Comparison of ENCODE assay signal across 8 cellular contexts in genomic region chr4:116180056-116180690, GRCh38.
DNase-seq lines count a peak whose midpoint lies in the region; ATAC-seq, FAIRE-seq and TF ChIP-seq lines count a peak whose summit lies in the region.

No MANE protein-coding gene starts in this region.

- H3K4me1 ChIP-seq in K562 (replicated peaks in 1 of 2; ENCODE audit: control insufficient read depth in 2 of 2, insufficient read depth in 2 of 2, low read length in 2 of 2) (no peaks in the 10 kb centered on the region), neuronal stem cell (ENCODE audit: control insufficient read depth in 2 of 2, insufficient read depth in 1 of 2, low read depth in 1 of 2, low read length in 2 of 2) (no peaks in the 10 kb centered on the region)
- H3K4me1 ChIP-seq in CD8-positive, alpha-beta T cell (ENCODE audit: insufficient read depth, low read length), result no peaks in the 10 kb centered on the region

- H4K20me1 ChIP-seq in K562 (replicated peaks; ENCODE audit: control insufficient read depth, insufficient read depth, low read length), result no peaks in the 10 kb centered on the region

- no TSS peak for BruUV-seq in K562 (replicated peaks; lab: Mats Ljungman, UMichigan)

- H3K27ac ChIP-seq in K562 (ENCODE audit: extremely low read depth, low read depth, low read length) (no peak overlapping the region), neuronal stem cell (replicated peaks; ENCODE audit: low read length) (no peak overlapping the region)
- H3K27ac ChIP-seq in CD8-positive, alpha-beta T cell (ENCODE audit: low read depth, low read length), result no peak overlapping the region

- no peak overlapping the region for H2BK15ac ChIP-seq in neuronal stem cell (ENCODE audit: low read length)

- no peaks in the 10 kb centered on the region; the same call in 1 of the 2 replicates for H3K9me3 ChIP-seq in K562 (replicated peaks; ENCODE audit: control insufficient read depth, insufficient read depth, low read depth, low read length)
- H3K9me3 ChIP-seq in neuronal stem cell (replicated peaks in 1 of 2; ENCODE audit: control insufficient read depth in 2 of 2, insufficient read depth in 1 of 2, low read depth in 1 of 2, low read length in 2 of 2), result no peaks in the 10 kb centered on the region
- no peaks in the 10 kb centered on the region for H3K9me3 ChIP-seq in CD8-positive, alpha-beta T cell (ENCODE audit: low read length)

- H3K79me1 ChIP-seq in neuronal stem cell (ENCODE audit: low read depth, low read length), result no peaks in the 10 kb centered on the region

- no peak for FAIRE-seq in K562 (lab: Jason Lieb, UNC)

- H3K79me2 ChIP-seq in K562 (ENCODE audit: control insufficient read depth, insufficient read depth, low read length), result no peaks in the 10 kb centered on the region

- H3K9me1 ChIP-seq in K562 (ENCODE audit: control insufficient read depth, insufficient read depth, low read length), result no peaks in the 10 kb centered on the region

- H2AK5ac ChIP-seq in neuronal stem cell (ENCODE audit: low read depth, low read length), result no peak overlapping the region

- no peak overlapping the region for H2BK12ac ChIP-seq in neuronal stem cell (ENCODE audit: low read length)

- H3K4me3 ChIP-seq in K562, result no peak overlapping the region
- H3K4me3 ChIP-seq in neuronal stem cell (ENCODE audit: low read length in 2 of 2), result no peak overlapping the region
- H3K4me3 ChIP-seq in CD8-positive, alpha-beta T cell (ENCODE audit: low read depth, low read length), result no peak overlapping the region

- POLR2A ChIA-PET in K562 (lab: Yijun Ruan, JAX), result no interaction called here
- POLR2A ChIA-PET in activated CD4-positive, alpha-beta T cell treated with anti-CD3 and anti-CD28 coated beads, Interleukin-2, amount 10 ng/mL, durations not matched to agents 7 days and 5 days (lab: Charles Lee), result interaction anchor here (0.5 kb wide), 1 partner anchor 59 kb away, joined by 4 read pairs; no protein-coding TSS in a partner anchor
- POLR2A ChIA-PET in CD8-positive, alpha-beta T cell (lab: Charles Lee), result no interaction called here

- H4K91ac ChIP-seq in neuronal stem cell (ENCODE audit: low read depth, low read length, poor library complexity), result no peak overlapping the region

- H3K9ac ChIP-seq in K562 (ENCODE audit: insufficient read depth in 1 of 2, low read depth in 2 of 2, low read length in 2 of 2) (no peak overlapping the region), neuronal stem cell (ENCODE audit: low read depth, low read length, poor library complexity) (no peak overlapping the region)

- no peak for TF ChIP-seq EP300 in K562 (IDR thresholded peaks at IDR 0.05; ENCODE audit: low read length)

- CTCF ChIA-PET in K562 (lab: Yijun Ruan, JAX; ENCODE audit: low intra/inter-chr PET ratio), result no interaction called here
- CTCF ChIA-PET in activated CD4-positive, alpha-beta T cell treated with anti-CD3 and anti-CD28 coated beads, Interleukin-2, amount 10 ng/mL, durations not matched to agents 7 days and 5 days (lab: Charles Lee), result no interaction called here
- CTCF ChIA-PET in CD8-positive, alpha-beta T cell (lab: Charles Lee), result no interaction called here

- DNase-seq in NCI-H1417 (lab: John Stamatoyannopoulos, UW), result peak in 2 of 3 experiments; percentile 10 to 72
- peak in 1 of 4 experiments; percentile 14 for DNase-seq in K562 (ENCODE audit: extremely low read depth in 1 of 4, low spot score in 3 of 4)
- peak; percentile 4 for DNase-seq in neuronal stem cell (ENCODE audit: low spot score)
- no peak for DNase-seq in activated CD4-positive, alpha-beta T cell treated with anti-CD3 and anti-CD28 coated beads, Interleukin-2, amount 10 ng/mL, durations not matched to agents 7 days and 5 days
- DNase-seq in CD8-positive, alpha-beta T cell, result no peak
- DNase-seq in activated CD4-positive, CD25-positive, alpha-beta regulatory T cell treated with anti-CD3 and anti-CD28 coated beads, Interleukin-2, amount 50 U/mL, for 72 hours, result no peak

- H3K18ac ChIP-seq in neuronal stem cell (ENCODE audit: low read length), result no peak overlapping the region

- no peak overlapping the region for H3K14ac ChIP-seq in neuronal stem cell (ENCODE audit: low read length)

- H3K23ac ChIP-seq in neuronal stem cell (ENCODE audit: low read depth, low read length, poor library complexity), result no peak overlapping the region

- no peak overlapping the region for H2BK120ac ChIP-seq in neuronal stem cell (ENCODE audit: low read depth, low read length)

- no peak overlapping the region for H2BK5ac ChIP-seq in neuronal stem cell (ENCODE audit: low read length)

- no peak for TF ChIP-seq POLR2A in K562 (conservative IDR thresholded peaks at IDR 0.05)

- peak; percentile 48 to 65 for TF ChIP-seq RAD21 in K562 (CRISPR knock-in tag; conservative IDR thresholded peaks at IDR 0.05 in 1 of 2, IDR thresholded peaks at IDR 0.05 in 1 of 2)

- no peak overlapping the region for H3K4me3 Mint-ChIP-seq in activated CD4-positive, alpha-beta T cell treated with anti-CD3 and anti-CD28 coated beads, Interleukin-2, amount 10 ng/mL, durations not matched to agents 7 days and 5 days
- no peak overlapping the region for H3K4me3 Mint-ChIP-seq in CD8-positive, alpha-beta T cell

- H4K8ac ChIP-seq in neuronal stem cell (ENCODE audit: low read depth, low read length), result no peak overlapping the region

- H2AFZ ChIP-seq in K562 (ENCODE audit: low read depth, low read length) (no peak overlapping the region), neuronal stem cell (ENCODE audit: low read length) (peak overlapping the region; percentile 54)

- H3K36me3 Mint-ChIP-seq in activated CD4-positive, alpha-beta T cell treated with anti-CD3 and anti-CD28 coated beads, Interleukin-2, amount 10 ng/mL, durations not matched to agents 7 days and 5 days (ENCODE audit: low read depth), result no peaks in the 10 kb centered on the region
- no peaks in the 10 kb centered on the region for H3K36me3 Mint-ChIP-seq in CD8-positive, alpha-beta T cell

- no peaks in the 10 kb centered on the region for H3K4me1 Mint-ChIP-seq in activated CD4-positive, alpha-beta T cell treated with anti-CD3 and anti-CD28 coated beads, Interleukin-2, amount 10 ng/mL, durations not matched to agents 7 days and 5 days
- no peaks in the 10 kb centered on the region for H3K4me1 Mint-ChIP-seq in CD8-positive, alpha-beta T cell (ENCODE audit: low read depth)

- 0% methylated on average over 2 of the region's 2 CpGs for WGBS in K562 (ENCODE audit: insufficient coverage, low coverage, missing lambda C conversion rate)
- no CpG with 5 or more reads among the region's 2 CpGs for whole genome bisulfite sequencing in neuronal stem cell (ENCODE audit: extremely low coverage in 2 of 2, insufficient read length in 2 of 2, insufficient replicate concordance in 1 of 2), 2 donors

- ATAC-seq in GM18520 (IDR thresholded peaks at IDR 0.05; ENCODE audit: unreplicated experiment) (peak; percentile 44), K562 (no peak), HG03159 (IDR thresholded peaks at IDR 0.05; ENCODE audit: unreplicated experiment) (no peak)
- no peak for ATAC-seq in CD8-positive, alpha-beta T cell

- in situ Hi-C loops in K562 (cut with MboI), result no loop called here

- H3K36me3 ChIP-seq in K562 (ENCODE audit: control insufficient read depth, insufficient read depth, low read length) (no peaks in the 10 kb centered on the region), neuronal stem cell (replicated peaks in 1 of 2; ENCODE audit: control insufficient read depth in 2 of 2, insufficient read depth in 2 of 2, low read length in 2 of 2) (no peaks in the 10 kb centered on the region)
- H3K36me3 ChIP-seq in CD8-positive, alpha-beta T cell (ENCODE audit: insufficient read depth, low read length), result no peaks in the 10 kb centered on the region

- peak in 1 of 3 experiments; percentile 22; a peak in 2 of 6 replicates for TF ChIP-seq CTCF in K562 (IDR thresholded peaks at IDR 0.05 in 2 of 3, conservative IDR thresholded peaks at IDR 0.05 in 1 of 3; ENCODE audit: insufficient read depth in 2 of 3, low read depth in 1 of 3, low read length in 3 of 3)
- no peak for TF ChIP-seq CTCF in CD8-positive, alpha-beta T cell (IDR thresholded peaks at IDR 0.05)

- H3K4me2 ChIP-seq in K562 (ENCODE audit: insufficient read depth, low read length) (no peak overlapping the region), neuronal stem cell (ENCODE audit: insufficient read depth, low read length, poor library complexity, severe bottlenecking) (no peak overlapping the region)

- H3K9me3 Mint-ChIP-seq in activated CD4-positive, alpha-beta T cell treated with anti-CD3 and anti-CD28 coated beads, Interleukin-2, amount 10 ng/mL, durations not matched to agents 7 days and 5 days, result no peaks in the 10 kb centered on the region
- no peaks in the 10 kb centered on the region for H3K9me3 Mint-ChIP-seq in CD8-positive, alpha-beta T cell

- H3K27ac Mint-ChIP-seq in activated CD4-positive, alpha-beta T cell treated with anti-CD3 and anti-CD28 coated beads, Interleukin-2, amount 10 ng/mL, durations not matched to agents 7 days and 5 days, result no peak overlapping the region
- no peak overlapping the region for H3K27ac Mint-ChIP-seq in CD8-positive, alpha-beta T cell

- H3K4ac ChIP-seq in neuronal stem cell (ENCODE audit: low read length), result no peak overlapping the region

- no peaks in the 10 kb centered on the region for H3K27me3 Mint-ChIP-seq in activated CD4-positive, alpha-beta T cell treated with anti-CD3 and anti-CD28 coated beads, Interleukin-2, amount 10 ng/mL, durations not matched to agents 7 days and 5 days
- no peaks in the 10 kb centered on the region for H3K27me3 Mint-ChIP-seq in CD8-positive, alpha-beta T cell (ENCODE audit: low read depth)

- H3K27me3 ChIP-seq in K562 (ENCODE audit: control insufficient read depth in 2 of 2, insufficient read depth in 2 of 2, low read length in 2 of 2), result no peaks in the 10 kb centered on the region
- no peaks in the 10 kb centered on the region for H3K27me3 ChIP-seq in neuronal stem cell (ENCODE audit: control insufficient read depth in 3 of 3, insufficient read depth in 3 of 3, low read depth in 1 of 3, low read length in 3 of 3)
- H3K27me3 ChIP-seq in CD8-positive, alpha-beta T cell (ENCODE audit: insufficient read depth, low read length), result no peaks in the 10 kb centered on the region

- intact Hi-C loops in K562 (cut with micrococcal nuclease), result no loop called here
- intact Hi-C loops in CD8-positive, alpha-beta T cell (cut with DNase I, micrococcal nuclease), result no loop called here

TF ChIP-seq in K562, 482 proteins besides CTCF, POLR2A, EP300 and RAD21:
- TF ChIP-seq HMG20A (CRISPR knock-in tag; conservative IDR thresholded peaks at IDR 0.05) (no peak), DEAF1 (CRISPR knock-in tag; IDR thresholded peaks at IDR 0.05) (0 out of 2 replicates have a peak, but pooled peaks have one; percentile 10)

Comparison
In these comparisons a context has a peak if more than half of its experiments do, and no peak if none do; other contexts are left out.
1. DNase-seq: peak in NCI-H1417 (2 of 3) and neuronal stem cell (single experiment); none in activated CD4-positive, alpha-beta T cell treated with anti-CD3 and anti-CD28 coated beads, Interleukin-2, amount 10 ng/mL, durations not matched to agents 7 days and 5 days (single experiment), CD8-positive, alpha-beta T cell (0 of 7) and activated CD4-positive, CD25-positive, alpha-beta regulatory T cell treated with anti-CD3 and anti-CD28 coated beads, Interleukin-2, amount 50 U/mL, for 72 hours (single experiment).